Comparison of ENCODE assay signal across 8 cellular contexts in genomic region chr5:131394128-131394527, GRCh38.
DNase-seq lines count a peak whose midpoint lies in the region; ATAC-seq and TF ChIP-seq lines count a peak whose summit lies in the region.

No MANE protein-coding gene starts in this region.

- POLR2A ChIA-PET in CD4-positive, alpha-beta T cell (lab: Charles Lee): interaction anchor here (0.7 to 4.1 kb wide), 13 partner anchors 10 to 185 kb away, joined by 3 to 44 read pairs (median 5); partner anchors contain the start of gene CDC42SE2

- peak overlapping the region; percentile 97 for H3K27ac Mint-ChIP-seq in CD4-positive, alpha-beta T cell
- peak overlapping the region; percentile 88 for H3K27ac Mint-ChIP-seq in stimulated activated naive B cell treated with anti-CD40 and anti-IgM and Interleukin-4, amounts not matched to agents 10 μg/mL and 1 μg/mL and 100 μg/mL, for 72 hours
- no peak overlapping the region for H3K27ac Mint-ChIP-seq in GM23338

- H3K79me2 ChIP-seq in GM23338 (replicated peaks; ENCODE audit: insufficient read depth): no peaks in the 10 kb centered on the region

- CTCF ChIA-PET in CD4-positive, alpha-beta T cell (lab: Charles Lee): interaction anchor here (0.8 to 2.1 kb wide), 3 partner anchors 12 to 135 kb away, joined by 3 to 10 read pairs (median 3); no protein-coding TSS in a partner anchor

- H3K4me1 ChIP-seq in colonic mucosa (no peaks in the 10 kb centered on the region), GM23338 (ENCODE audit: insufficient read depth) (no peaks in the 10 kb centered on the region)

- H3K27ac ChIP-seq in CD4-positive, alpha-beta T cell (ENCODE audit: low read depth, low read length): peak overlapping the region; percentile 85
- H3K27ac ChIP-seq in colonic mucosa (peak overlapping the region; percentile 22), GM23338 (ENCODE audit: low read depth) (no peak overlapping the region)

- no peaks in the 10 kb centered on the region for H3F3A ChIP-seq in GM23338 (replicated peaks; ENCODE audit: low read depth)

- H3K4me2 ChIP-seq in GM23338: no peak overlapping the region

- no peaks in the 10 kb centered on the region for H3K9me3 Mint-ChIP-seq in CD4-positive, alpha-beta T cell
- no peaks in the 10 kb centered on the region for H3K9me3 Mint-ChIP-seq in stimulated activated naive B cell treated with anti-CD40 and anti-IgM and Interleukin-4, amounts not matched to agents 10 μg/mL and 1 μg/mL and 100 μg/mL, for 72 hours
- H3K9me3 Mint-ChIP-seq in GM23338: no peaks in the 10 kb centered on the region

- no peak for TF ChIP-seq CTCF in CD4-positive, alpha-beta T cell (IDR thresholded peaks at IDR 0.05)
- TF ChIP-seq CTCF in colonic mucosa (IDR thresholded peaks at IDR 0.05): no peak
- no peak for TF ChIP-seq CTCF in GM23338 (conservative IDR thresholded peaks at IDR 0.05; ENCODE audit: low read depth in 2 of 2)

- no peak overlapping the region for H3K9ac ChIP-seq in colonic mucosa (ENCODE audit: low read depth in 2 of 2, low read length in 2 of 2)

- no peaks in the 10 kb centered on the region for H3K9me2 ChIP-seq in GM23338 (ENCODE audit: insufficient read depth)

- ATAC-seq in CD4-positive, alpha-beta T cell (ENCODE audit: poor library complexity): peak; percentile 95
- ATAC-seq in GM19467 (IDR thresholded peaks at IDR 0.05; ENCODE audit: unreplicated experiment) (peak; percentile 68), HG03521 (IDR thresholded peaks at IDR 0.05; ENCODE audit: unreplicated experiment) (peak; percentile 68), GM23338 (no peak)
- ATAC-seq in stimulated activated naive B cell treated with anti-CD40 and anti-IgM and Interleukin-4, amounts not matched to agents 10 μg/mL and 1 μg/mL and 100 μg/mL, for 72 hours (replicated peaks): peak; percentile 90 to 92

- H3K9me3 ChIP-seq in CD4-positive, alpha-beta T cell (ENCODE audit: control insufficient read depth, low read length): no peaks in the 10 kb centered on the region
- H3K9me3 ChIP-seq in colonic mucosa: no peaks in the 10 kb centered on the region

- H3K4me3 ChIP-seq in colonic mucosa (no peak overlapping the region), GM23338 (no peak overlapping the region)

- H2AFZ ChIP-seq in GM23338: no peak overlapping the region

- H3K4me3 Mint-ChIP-seq in CD4-positive, alpha-beta T cell: peak overlapping the region; percentile 55
- peak overlapping the region; percentile 37 to 50 for H3K4me3 Mint-ChIP-seq in stimulated activated naive B cell treated with anti-CD40 and anti-IgM and Interleukin-4, amounts not matched to agents 10 μg/mL and 1 μg/mL and 100 μg/mL, for 72 hours
- H3K4me3 Mint-ChIP-seq in GM23338: no peak overlapping the region

- intact Hi-C loops in CD4-positive, alpha-beta T cell (cut with DNase I, micrococcal nuclease): loop anchor here in 1 of 2 experiments (2.0 kb wide), 1 partner anchor 15 kb away; no protein-coding TSS in a partner anchor
- intact Hi-C loops in colonic mucosa (cut with DNase I): no loop called here

- H3K4me1 Mint-ChIP-seq in CD4-positive, alpha-beta T cell (ENCODE audit: low read depth): peaks cover 95% of the 10 kb centered on the region
- H3K4me1 Mint-ChIP-seq in stimulated activated naive B cell treated with anti-CD40 and anti-IgM and Interleukin-4, amounts not matched to agents 10 μg/mL and 1 μg/mL and 100 μg/mL, for 72 hours: peaks cover 28 to 70% of the 10 kb centered on the region in 2 donors
- no peaks in the 10 kb centered on the region for H3K4me1 Mint-ChIP-seq in GM23338

- H3K36me3 ChIP-seq in colonic mucosa (no peaks in the 10 kb centered on the region), GM23338 (ENCODE audit: insufficient read depth) (0 out of 2 replicates have a peak, but pooled peaks cover 3% of the 10 kb centered on the region)

- no peaks in the 10 kb centered on the region for H4K20me1 ChIP-seq in GM23338 (replicated peaks; ENCODE audit: insufficient read depth)

- no peaks in the 10 kb centered on the region for H3K27me3 ChIP-seq in CD4-positive, alpha-beta T cell (ENCODE audit: control insufficient read depth, insufficient read depth, low read length)
- H3K27me3 ChIP-seq in colonic mucosa: no peaks in the 10 kb centered on the region
- no peaks in the 10 kb centered on the region for H3K27me3 ChIP-seq in GM23338 (ENCODE audit: insufficient read depth)

- peak in 3 of 10 experiments; percentile 32 to 49 (median 46) for DNase-seq in CD4-positive, alpha-beta T cell
- DNase-seq in colonic mucosa: no peak
- DNase-seq in stimulated activated naive B cell treated with anti-CD40 and anti-IgM and Interleukin-4, amounts not matched to agents 10 μg/mL and 1 μg/mL and 100 μg/mL, for 72 hours: no peak
- DNase-seq in NCI-H510A (lab: John Stamatoyannopoulos, UW): no peak
- DNase-seq in GM23338 (ENCODE audit: low spot score): no peak
- DNase-seq in D341Med (ENCODE audit: low spot score): no peak

- H3K36me3 Mint-ChIP-seq in CD4-positive, alpha-beta T cell (ENCODE audit: low read depth): peaks cover 95% of the 10 kb centered on the region
- peaks cover 70 to 76% of the 10 kb centered on the region in 2 donors for H3K36me3 Mint-ChIP-seq in stimulated activated naive B cell treated with anti-CD40 and anti-IgM and Interleukin-4, amounts not matched to agents 10 μg/mL and 1 μg/mL and 100 μg/mL, for 72 hours
- H3K36me3 Mint-ChIP-seq in GM23338 (ENCODE audit: low read depth): peaks cover 22% of the 10 kb centered on the region; the same call in 2 of the 3 replicates

- H3K27me3 Mint-ChIP-seq in CD4-positive, alpha-beta T cell: no peaks in the 10 kb centered on the region
- H3K27me3 Mint-ChIP-seq in stimulated activated naive B cell treated with anti-CD40 and anti-IgM and Interleukin-4, amounts not matched to agents 10 μg/mL and 1 μg/mL and 100 μg/mL, for 72 hours: no peaks in the 10 kb centered on the region
- H3K27me3 Mint-ChIP-seq in GM23338 (ENCODE audit: insufficient read depth, low read depth, poor library complexity): peaks cover 2% of the 10 kb centered on the region

TF ChIP-seq in GM23338, 12 proteins besides CTCF, POLR2A, EP300 and RAD21 (continues in another document):
- no peak for TF ChIP-seq EZH2phosphoT487 (IDR thresholded peaks at IDR 0.05; ENCODE audit: unreplicated experiment)
- no peak for TF ChIP-seq STAT1 (IDR thresholded peaks at IDR 0.05; ENCODE audit: unreplicated experiment)
- no peak for TF ChIP-seq JUNB (IDR thresholded peaks at IDR 0.05; ENCODE audit: unreplicated experiment)
- no peak for TF ChIP-seq CREB1 (CRISPR knock-in tag; IDR thresholded peaks at IDR 0.05; ENCODE audit: low read depth)
- no peak for TF ChIP-seq ZNF114 (CRISPR knock-in tag; IDR thresholded peaks at IDR 0.05)
- TF ChIP-seq NANOG (IDR thresholded peaks at IDR 0.05; ENCODE audit: borderline replicate concordance): no peak
- no peak for TF ChIP-seq ZNF331 (CRISPR knock-in tag; IDR thresholded peaks at IDR 0.05; ENCODE audit: low read depth)
- TF ChIP-seq POLR2AphosphoS5 (IDR thresholded peaks at IDR 0.05; ENCODE audit: low read depth): no peak
- no peak for TF ChIP-seq REST (IDR thresholded peaks at IDR 0.05; ENCODE audit: unreplicated experiment)
- TF ChIP-seq ETS1 (IDR thresholded peaks at IDR 0.05): no peak
- no peak for TF ChIP-seq EZH2 (IDR thresholded peaks at IDR 0.05; ENCODE audit: low read depth, unreplicated experiment)
